Comparison of ENCODE assay signal across 8 cellular contexts in the genomic region with DNA sequence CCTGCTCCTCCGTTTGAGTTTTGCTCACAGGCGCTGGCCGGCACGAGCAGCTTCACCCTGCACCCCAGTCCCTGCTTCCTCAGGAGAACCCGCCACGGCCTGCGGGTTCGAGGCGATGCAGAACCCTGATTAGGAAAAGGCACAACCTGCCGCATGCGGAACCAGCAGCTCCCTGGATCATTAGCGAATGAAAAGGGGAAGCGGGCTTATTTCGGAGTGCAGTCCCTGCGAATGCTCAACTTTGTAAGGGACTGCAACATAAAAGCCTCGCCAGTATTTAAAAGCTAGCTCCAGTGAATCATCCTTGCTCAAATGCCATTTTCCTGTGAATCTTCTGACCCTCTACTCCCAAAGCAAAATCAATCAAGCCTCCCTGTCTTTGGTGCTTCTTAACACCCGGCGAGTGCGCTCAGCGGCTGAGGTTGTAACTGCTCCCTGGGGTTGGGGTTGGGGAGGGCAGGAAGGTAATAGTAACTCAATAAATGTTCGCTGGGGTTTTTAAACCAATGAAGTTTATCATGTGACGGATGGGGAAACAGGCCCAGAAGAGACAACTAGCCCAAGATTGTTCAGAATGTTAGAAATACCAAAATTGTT. TPM values are rescaled to one million over a fixed set of nuclear protein-coding genes. Genes with fewer than 3 reads are reported as not detected.
DNase-seq lines count a peak whose midpoint lies in the region; ATAC-seq lines count a peak whose summit lies in the region.

No MANE protein-coding gene starts in this region.

- H3K9me3 Mint-ChIP-seq in activated CD4-positive, alpha-beta T cell treated with anti-CD3 and anti-CD28 coated beads for 36 hours (ENCODE audit: low read depth) = peaks cover 6% of the 10 kb centered on the region
- H3K9me3 Mint-ChIP-seq in naive B cell = no peaks in the 10 kb centered on the region

- peaks cover 43% of the 10 kb centered on the region for H3K4me1 Mint-ChIP-seq in activated CD4-positive, alpha-beta T cell treated with anti-CD3 and anti-CD28 coated beads for 36 hours
- H3K4me1 Mint-ChIP-seq in T-helper 17 cell = peaks cover 33% of the 10 kb centered on the region
- peaks cover 25 to 43% (median 41%) of the 10 kb centered on the region in 3 donors for H3K4me1 Mint-ChIP-seq in naive B cell

- peak overlapping the region; percentile 66 for H3K4me3 ChIP-seq in effector memory CD4-positive, alpha-beta T cell (ENCODE audit: insufficient read depth, low read depth, low read length, poor library complexity, severe bottlenecking)

- peaks cover 33% of the 10 kb centered on the region for H3K36me3 Mint-ChIP-seq in activated CD4-positive, alpha-beta T cell treated with anti-CD3 and anti-CD28 coated beads for 36 hours (ENCODE audit: low read depth)
- peaks cover 2% of the 10 kb centered on the region for H3K36me3 Mint-ChIP-seq in T-helper 17 cell (ENCODE audit: low read depth)
- H3K36me3 Mint-ChIP-seq in naive B cell = peaks cover 0 to 6% of the 10 kb centered on the region in 2 donors

- CTCF ChIA-PET in activated CD4-positive, alpha-beta T cell treated with anti-CD3 and anti-CD28 coated beads for 36 hours (lab: Charles Lee) = interaction anchor here (0.6 to 1.8 kb wide), 4 partner anchors 12 to 139 kb away, joined by 3 to 11 read pairs (median 4); no protein-coding TSS in a partner anchor

- POLR2A ChIA-PET in activated CD4-positive, alpha-beta T cell treated with anti-CD3 and anti-CD28 coated beads for 36 hours (lab: Charles Lee) = no interaction called here

- H3K9me3 ChIP-seq in T-helper 17 cell (ENCODE audit: control insufficient read depth, low read length, poor library complexity, severe bottlenecking) = no peaks in the 10 kb centered on the region
- H3K9me3 ChIP-seq in effector memory CD4-positive, alpha-beta T cell (ENCODE audit: control insufficient read depth, low read length) = no peaks in the 10 kb centered on the region

- peak; percentile 65 for DNase-seq in activated CD4-positive, alpha-beta T cell treated with anti-CD3 and anti-CD28 coated beads for 36 hours
- no peak for DNase-seq in activated CD4-positive, alpha-beta T cell treated with anti-CD3 and anti-CD28 coated beads for 1 hour
- peak in 1 of 3 donors; percentile 10 for DNase-seq in T-helper 17 cell
- DNase-seq in effector memory CD4-positive, alpha-beta T cell = no peak
- no peak for DNase-seq in naive B cell
- peak; percentile 47 for DNase-seq in ureter (ENCODE audit: low spot score)
- no peak for DNase-seq in T1000 (lab: John Stamatoyannopoulos, UW)

- peak; percentile 37 for ATAC-seq in activated CD4-positive, alpha-beta T cell treated with anti-CD3 and anti-CD28 coated beads for 36 hours
- ATAC-seq in HG03097 (IDR thresholded peaks at IDR 0.05; ENCODE audit: low FRiP score, unreplicated experiment) (peak; percentile 2), T-helper 17 cell (peak; percentile 9), naive B cell (ENCODE audit: low read depth in 2 of 2) (peak; percentile 49 to 56)

- H3K27ac Mint-ChIP-seq in activated CD4-positive, alpha-beta T cell treated with anti-CD3 and anti-CD28 coated beads for 36 hours = peak overlapping the region; percentile 98
- H3K27ac Mint-ChIP-seq in T-helper 17 cell (peak overlapping the region; percentile 93), naive B cell (peak overlapping the region; percentile 97 to 100 (median 98))

- peak overlapping the region; percentile 90 for H3K4me3 Mint-ChIP-seq in activated CD4-positive, alpha-beta T cell treated with anti-CD3 and anti-CD28 coated beads for 36 hours
- H3K4me3 Mint-ChIP-seq in T-helper 17 cell = peak overlapping the region; percentile 94
- H3K4me3 Mint-ChIP-seq in naive B cell = peak overlapping the region; percentile 94 to 100 (median 99)

- H3K27me3 ChIP-seq in effector memory CD4-positive, alpha-beta T cell (replicated peaks; ENCODE audit: control insufficient read depth, insufficient read depth, low read length, poor library complexity, severe bottlenecking) = no peaks in the 10 kb centered on the region

- H3K27ac ChIP-seq in effector memory CD4-positive, alpha-beta T cell (ENCODE audit: insufficient read depth, low read length, poor library complexity, severe bottlenecking) = peak overlapping the region; percentile 90

- H3K36me3 ChIP-seq in effector memory CD4-positive, alpha-beta T cell (ENCODE audit: control insufficient read depth, insufficient read depth, low read length) = peaks cover 3% of the 10 kb centered on the region

- intact Hi-C loops in activated CD4-positive, alpha-beta T cell treated with anti-CD3 and anti-CD28 coated beads for 36 hours (cut with DNase I, micrococcal nuclease) = loop anchor here (2.0 to 5.0 kb wide), 4 partner anchors 30 to 601 kb away; partner anchors contain the start of genes MAPK7 (in 1 of the 2), SPECC1 (in 1 of the 2) and ULK2 (in 1 of the 2)

- H3K4me1 ChIP-seq in effector memory CD4-positive, alpha-beta T cell (ENCODE audit: control insufficient read depth, insufficient read depth, low read length, poor library complexity, severe bottlenecking) = no peaks in the 10 kb centered on the region

- no peaks in the 10 kb centered on the region for H3K27me3 Mint-ChIP-seq in activated CD4-positive, alpha-beta T cell treated with anti-CD3 and anti-CD28 coated beads for 36 hours
- H3K27me3 Mint-ChIP-seq in T-helper 17 cell (no peaks in the 10 kb centered on the region), naive B cell (no peaks in the 10 kb centered on the region)

RNA-seq across cellular contexts. Expression of gene AKAP10, which starts 0.7 kb away (rescaled TPM):
- total RNA-seq in activated CD4-positive, alpha-beta T cell treated with anti-CD3 and anti-CD28 coated beads for 36 hours = 10 to 100 TPM; 31.6 to 35.9 TPM
- total RNA-seq in T-helper 17 cell = 10 to 100 TPM; 39.8 to 41.1 TPM
- polyA plus RNA-seq in naive B cell (ENCODE audit: low read depth in 6 of 6) = 10 to 100 TPM; 17.5 to 46.4 (median 22.5) TPM
- 57.1 TPM for total RNA-seq in ureter

RNA-seq across cellular contexts. Expression of gene SPECC1, which starts 30.9 kb away (rescaled TPM):
- total RNA-seq in activated CD4-positive, alpha-beta T cell treated with anti-CD3 and anti-CD28 coated beads for 36 hours = 10 to 100 TPM in 1 of 2 experiments, 1 to 10 TPM in 1; 6.1 to 10.4 TPM
- 10 to 100 TPM; 10.3 to 10.8 TPM for total RNA-seq in T-helper 17 cell
- polyA plus RNA-seq in naive B cell (ENCODE audit: low read depth in 6 of 6) = 1 to 10 TPM; 2.6 to 5.9 (median 4.1) TPM
- total RNA-seq in ureter = 26.2 TPM

Comparison
In these comparisons a context has a peak if more than half of its experiments do, and no peak if none do; other contexts are left out.
1. DNase-seq: peak in activated CD4-positive, alpha-beta T cell treated with anti-CD3 and anti-CD28 coated beads for 36 hours (single experiment) and ureter (single experiment); none in activated CD4-positive, alpha-beta T cell treated with anti-CD3 and anti-CD28 coated beads for 1 hour (single experiment), effector memory CD4-positive, alpha-beta T cell (0 of 3), naive B cell (single experiment) and T1000 (single experiment).
2. ATAC-seq: peak in every context shown above with its lines; median percentile 52 in naive B cell; 37 in activated CD4-positive, alpha-beta T cell treated with anti-CD3 and anti-CD28 coated beads for 36 hours; 9 in T-helper 17 cell; 2 in HG03097.
3. Peak in every context shown above with its lines, with median percentiles within 50 percentile points of each other: H3K27ac Mint-ChIP-seq and H3K4me3 Mint-ChIP-seq.